8 cellular contexts compared by ENCODE assay signal in the genomic region with DNA sequence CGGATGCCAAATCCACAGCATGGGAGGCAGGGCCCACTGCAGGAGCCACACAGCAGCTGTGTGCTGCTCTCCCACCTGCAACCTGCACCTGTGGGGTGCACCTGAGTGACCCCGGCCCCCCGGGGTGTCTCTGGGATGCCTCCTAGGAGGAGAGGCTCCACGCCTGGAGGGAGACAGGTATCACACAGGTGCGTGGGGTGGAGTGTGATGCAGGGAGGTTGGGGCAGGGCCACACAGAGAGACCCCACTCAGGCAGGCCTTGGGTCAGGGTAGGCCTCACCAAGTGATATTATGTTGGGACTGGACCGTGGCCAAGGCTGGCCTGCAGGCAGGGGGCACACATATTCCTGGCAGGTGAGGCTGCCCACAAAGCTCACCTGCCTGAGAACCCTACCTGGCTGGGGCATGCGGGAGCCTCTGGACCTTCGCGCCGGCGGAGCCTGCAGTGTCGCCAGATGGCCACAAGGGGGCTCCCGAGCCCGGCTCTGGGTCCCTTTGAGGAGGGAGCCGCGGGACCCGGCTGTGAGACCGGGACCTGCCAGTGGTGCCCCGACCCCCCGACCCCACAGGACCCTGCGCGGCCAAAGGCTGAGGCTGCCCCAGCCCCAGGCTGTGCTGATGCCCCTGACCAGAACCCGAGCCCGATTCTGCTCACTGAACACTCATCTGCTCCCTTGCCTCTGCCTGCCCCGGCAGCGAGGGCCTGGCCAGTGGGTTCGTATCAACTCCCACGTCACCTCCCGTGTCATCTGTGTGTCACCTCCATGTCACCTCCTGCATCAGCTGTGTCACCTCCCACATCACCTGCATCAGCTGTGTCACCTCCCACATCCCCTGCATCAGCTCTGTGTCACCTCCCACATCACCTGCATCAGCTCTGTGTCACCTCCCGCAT. TPM values are rescaled to one million over a fixed set of nuclear protein-coding genes. Genes with fewer than 3 reads are reported as not detected.
DNase-seq lines count a peak whose midpoint lies in the region; TF ChIP-seq lines count a peak whose summit lies in the region.

No MANE protein-coding gene starts in this region.

- H3K27me3 Mint-ChIP-seq in neural progenitor cell (ENCODE audit: insufficient read depth, low read depth) = peaks cover 34% of the 10 kb centered on the region

- TF ChIP-seq CTCF in epithelial cell of proximal tubule (conservative IDR thresholded peaks at IDR 0.05; ENCODE audit: low read depth, low read length) (peak; percentile 78), neural progenitor cell (IDR thresholded peaks at IDR 0.05) (peak; percentile 73), transverse colon (IDR thresholded peaks at IDR 0.05) (peak; percentile 68 to 99 (median 99))

- DNase-seq in DMS 273 (lab: John Stamatoyannopoulos, UW; ENCODE audit: unreplicated experiment) (peak; percentile 76), DMS 273 treated with DMSO at 0.1 percent for 48 hours (lab: John Stamatoyannopoulos, UW) (no peak), NCI-H2171 treated with DMSO at 0.1 percent for 48 hours (lab: John Stamatoyannopoulos, UW) (peak; percentile 46), epithelial cell of proximal tubule (ENCODE audit: low read depth) (no peak), neural progenitor cell (ENCODE audit: low spot score) (peak; percentile 40), transverse colon (peak; percentile 62), NCI-H2029 (lab: John Stamatoyannopoulos, UW) (no peak)
- DNase-seq in activated CD8-positive, alpha-beta memory T cell treated with anti-CD3 and anti-CD28 coated beads, Interleukin-2, amount 50 U/mL, for 48 hours = peak; percentile 94

- in situ Hi-C loops in transverse colon (cut with MboI; ENCODE audit: low pct_ligation_motif_present in 1 of 4, low pct_unique_long_range_greater_than_20kb in 1 of 4, low sequenced_read_pairs in 3 of 4) = no loop called here

- H3K9ac ChIP-seq in neural progenitor cell = no peak overlapping the region

- H3K4me3 ChIP-seq in epithelial cell of proximal tubule (ENCODE audit: low read depth, low read length) (no peak overlapping the region), neural progenitor cell (no peak overlapping the region), transverse colon (no peak overlapping the region)

- H3K9me3 ChIP-seq in neural progenitor cell (ENCODE audit: low read depth) (peaks cover 1% of the 10 kb centered on the region), transverse colon (no peaks in the 10 kb centered on the region)

- H3K79me2 ChIP-seq in neural progenitor cell (ENCODE audit: low read depth) = no peaks in the 10 kb centered on the region

- WGBS in transverse colon (ENCODE audit: low coverage in 1 of 2), 2 donors = 17 to 63% methylated on average over 1 to 24 of the region's 30 CpGs

- H3K4me2 ChIP-seq in neural progenitor cell = no peak overlapping the region

- no peak overlapping the region for H2AFZ ChIP-seq in neural progenitor cell (replicated peaks)

- no peaks in the 10 kb centered on the region for H3F3A ChIP-seq in neural progenitor cell (ENCODE audit: low read depth)

- H3K27ac ChIP-seq in neural progenitor cell = no peak overlapping the region
- H3K27ac ChIP-seq in transverse colon = no peak overlapping the region

- H3K36me3 ChIP-seq in neural progenitor cell = no peaks in the 10 kb centered on the region
- no peaks in the 10 kb centered on the region for H3K36me3 ChIP-seq in transverse colon

- H3K27ac Mint-ChIP-seq in neural progenitor cell = no peak overlapping the region

- no peak for TF ChIP-seq EP300 in transverse colon (IDR thresholded peaks at IDR 0.05; ENCODE audit: low read depth)

- H3K9me3 Mint-ChIP-seq in neural progenitor cell = no peaks in the 10 kb centered on the region

- H4K20me1 ChIP-seq in neural progenitor cell (ENCODE audit: low read depth) = no peaks in the 10 kb centered on the region

- H3K4me3 Mint-ChIP-seq in neural progenitor cell = no peak overlapping the region

- intact Hi-C loops in transverse colon (cut with DNase I; ENCODE audit: low total_unique reads) = loop anchor here (1.0 kb wide), 1 partner anchor 14 kb away; no protein-coding TSS in a partner anchor

- no peak for TF ChIP-seq POLR2A in transverse colon (IDR thresholded peaks at IDR 0.05)

- H3K36me3 Mint-ChIP-seq in neural progenitor cell = no peaks in the 10 kb centered on the region

- H3K4me1 ChIP-seq in neural progenitor cell (no peaks in the 10 kb centered on the region), transverse colon (no peaks in the 10 kb centered on the region)

- H3K27me3 ChIP-seq in neural progenitor cell = peaks cover 27% of the 10 kb centered on the region
- peaks cover 33% of the 10 kb centered on the region for H3K27me3 ChIP-seq in transverse colon

- H3K4me1 Mint-ChIP-seq in neural progenitor cell = peaks cover 3% of the 10 kb centered on the region

RNA-seq across cellular contexts. Expression of a gene that starts 11.4 kb away (rescaled TPM):
- 3.5 and 5.6 TPM in 2 replicates for total RNA-seq in epithelial cell of proximal tubule
- 0.90 and 3.6 TPM in 2 replicates for total RNA-seq in neural progenitor cell (ENCODE audit: low replicate concordance)
- total RNA-seq in transverse colon = under 1 TPM in 2 of 4 donors, not detected in 2; 0.48 to 0.96 TPM

RNA-seq across cellular contexts. Expression of a gene that starts 46.8 kb away (rescaled TPM):
- 30.5 and 48.3 TPM in 2 replicates for total RNA-seq in epithelial cell of proximal tubule
- 3.6 and 25.0 TPM in 2 replicates for total RNA-seq in neural progenitor cell (ENCODE audit: low replicate concordance)
- 10 to 100 TPM; 10.8 to 52.9 (median 29.5) TPM for total RNA-seq in transverse colon

RNA-seq across cellular contexts. Expression of a gene that starts 51.1 kb away (rescaled TPM):
- total RNA-seq in epithelial cell of proximal tubule = 7.0 and 8.3 TPM in 2 replicates
- total RNA-seq in neural progenitor cell (ENCODE audit: low replicate concordance) = 2.6 TPM in 1 of 2 replicates, not detected in the other
- 100 to 1,000 TPM in 1 of 4 donors, 10 to 100 TPM in 2, not detected in 1; 16.9 to 246 (median 63.0) TPM for total RNA-seq in transverse colon

Comparison
In these comparisons a context has a peak if more than half of its experiments do, and no peak if none do; other contexts are left out.
1. DNase-seq: peak in DMS 273 (single experiment), NCI-H2171 treated with DMSO at 0.1 percent for 48 hours (single experiment), activated CD8-positive, alpha-beta memory T cell treated with anti-CD3 and anti-CD28 coated beads, Interleukin-2, amount 50 U/mL, for 48 hours (single experiment), neural progenitor cell (single experiment) and transverse colon (single experiment); none in DMS 273 treated with DMSO at 0.1 percent for 48 hours (single experiment), epithelial cell of proximal tubule (single experiment) and NCI-H2029 (single experiment).
2. Peak in every context shown above with its lines, with median percentiles within 50 percentile points of each other: CTCF ChIP-seq.